9 cellular contexts compared by ENCODE assay signal in genomic region chr2:160405077-160405865, GRCh38.
DNase-seq lines count a peak whose midpoint lies in the region; ATAC-seq and TF ChIP-seq lines count a peak whose summit lies in the region.
"Had no signal": no experiment of that assay in that cellular context is flagged by ENCODE, and none has a peak within 500 bp of the region (broad histone marks: within the 10 kb centered on the region; RNA-seq: fewer than 3 reads in every experiment).

No MANE protein-coding gene starts in this region.

- H3K27ac Mint-ChIP-seq in activated T-cell treated with anti-CD3 and anti-CD28 coated beads, Interleukin-2, amount 50 U/mL, for 72 hours: peak overlapping the region; percentile 89
- peak overlapping the region; percentile 96 for H3K27ac Mint-ChIP-seq in activated naive CD8-positive, alpha-beta T cell treated with anti-CD3 and anti-CD28 coated beads for 36 hours

- TF ChIP-seq CTCF in thoracic aorta (IDR thresholded peaks at IDR 0.05): no peak

- H3K27ac ChIP-seq in thoracic aorta: peak overlapping the region in 1 of 2 donors; percentile 90

- peak in 1 of 2 donors; percentile 27 for DNase-seq in activated T-cell treated with anti-CD3 and anti-CD28 coated beads, Interleukin-2, amount 50 U/mL, for 72 hours
- DNase-seq in activated T-cell treated with anti-CD3 and anti-CD28 coated beads, Interleukin-2, amount 50 U/mL, for 48 hours: no peak
- no peak for DNase-seq in activated naive CD8-positive, alpha-beta T cell treated with anti-CD3 and anti-CD28 coated beads for 36 hours
- peak; percentile 22 for DNase-seq in iPS-NIHi7 (ENCODE audit: extremely low spot score)
- no peak for DNase-seq in thoracic aorta (ENCODE audit: low spot score)
- no peak for DNase-seq in AG08396 (ENCODE audit: low spot score)
- DNase-seq: dermis blood vessel endothelial cell had no signal

- H3K9me3 Mint-ChIP-seq in activated T-cell treated with anti-CD3 and anti-CD28 coated beads, Interleukin-2, amount 50 U/mL, for 72 hours: no peaks in the 10 kb centered on the region
- H3K9me3 Mint-ChIP-seq in activated naive CD8-positive, alpha-beta T cell treated with anti-CD3 and anti-CD28 coated beads for 36 hours: no peaks in the 10 kb centered on the region

- H3K4me1 ChIP-seq in thoracic aorta (ENCODE audit: control insufficient read depth in 1 of 2, low read depth in 2 of 2): peaks cover 30 to 59% of the 10 kb centered on the region in 2 donors

- peak overlapping the region; percentile 86 to 97 for H3K4me3 Mint-ChIP-seq in activated T-cell treated with anti-CD3 and anti-CD28 coated beads, Interleukin-2, amount 50 U/mL, for 72 hours
- peak overlapping the region; percentile 93 for H3K4me3 Mint-ChIP-seq in activated naive CD8-positive, alpha-beta T cell treated with anti-CD3 and anti-CD28 coated beads for 36 hours

- H3K4me3 ChIP-seq in thoracic aorta: peak overlapping the region; percentile 95

- H3K27me3 ChIP-seq in thoracic aorta (replicated peaks; ENCODE audit: insufficient read depth): no peaks in the 10 kb centered on the region

- H3K36me3 Mint-ChIP-seq in activated T-cell treated with anti-CD3 and anti-CD28 coated beads, Interleukin-2, amount 50 U/mL, for 72 hours (ENCODE audit: insufficient read depth in 2 of 2): peaks cover 2% of the 10 kb centered on the region in 2 donors
- peaks cover 10% of the 10 kb centered on the region for H3K36me3 Mint-ChIP-seq in activated naive CD8-positive, alpha-beta T cell treated with anti-CD3 and anti-CD28 coated beads for 36 hours

- no peaks in the 10 kb centered on the region for H3K9me3 ChIP-seq in thoracic aorta

- peak; percentile 16 to 34 for ATAC-seq in activated T-cell treated with anti-CD3 and anti-CD28 coated beads, Interleukin-2, amount 50 U/mL, for 72 hours (replicated peaks in 1 of 2)
- ATAC-seq in thoracic aorta (ENCODE audit: insufficient number of reproducible peaks, low FRiP score, low read depth) (no peak), GM18498 (IDR thresholded peaks at IDR 0.05; ENCODE audit: unreplicated experiment) (no peak), HG02588 (IDR thresholded peaks at IDR 0.05; ENCODE audit: unreplicated experiment) (no peak)

- H3K36me3 ChIP-seq in thoracic aorta: no peaks in the 10 kb centered on the region

- peaks cover 21% of the 10 kb centered on the region for H3K4me1 Mint-ChIP-seq in activated T-cell treated with anti-CD3 and anti-CD28 coated beads, Interleukin-2, amount 50 U/mL, for 72 hours (ENCODE audit: low read depth)
- H3K4me1 Mint-ChIP-seq in activated naive CD8-positive, alpha-beta T cell treated with anti-CD3 and anti-CD28 coated beads for 36 hours: peaks cover 79% of the 10 kb centered on the region

- H3K27me3 Mint-ChIP-seq in activated T-cell treated with anti-CD3 and anti-CD28 coated beads, Interleukin-2, amount 50 U/mL, for 72 hours (ENCODE audit: low read depth): no peaks in the 10 kb centered on the region
- no peaks in the 10 kb centered on the region for H3K27me3 Mint-ChIP-seq in activated naive CD8-positive, alpha-beta T cell treated with anti-CD3 and anti-CD28 coated beads for 36 hours

Comparison
In these comparisons a context has a peak if more than half of its experiments do, and no peak if none do; other contexts are left out.
1. ATAC-seq: peak in activated T-cell treated with anti-CD3 and anti-CD28 coated beads, Interleukin-2, amount 50 U/mL, for 72 hours (2 of 2); none in thoracic aorta (single experiment), GM18498 (single experiment) and HG02588 (single experiment).